ENCODE assay signal across 1 cellular context in genomic region chr19:46471116-46471733, GRCh38.
TF ChIP-seq lines count a peak whose summit lies in the region.

A gene with protein sequence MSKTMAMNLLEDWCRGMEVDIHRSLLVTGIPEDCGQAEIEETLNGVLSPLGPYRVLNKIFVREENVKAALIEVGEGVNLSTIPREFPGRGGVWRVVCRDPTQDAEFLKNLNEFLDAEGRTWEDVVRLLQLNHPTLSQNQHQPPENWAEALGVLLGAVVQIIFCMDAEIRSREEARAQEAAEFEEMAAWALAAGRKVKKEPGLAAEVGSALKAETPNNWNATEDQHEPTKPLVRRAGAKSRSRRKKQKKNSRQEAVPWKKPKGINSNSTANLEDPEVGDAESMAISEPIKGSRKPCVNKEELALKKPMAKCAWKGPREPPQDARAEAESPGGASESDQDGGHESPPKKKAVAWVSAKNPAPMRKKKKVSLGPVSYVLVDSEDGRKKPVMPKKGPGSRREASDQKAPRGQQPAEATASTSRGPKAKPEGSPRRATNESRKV (minus strand): TSS chr19:46471563. CDS start chr19:46471035, 528 bp downstream.

TF ChIP-seq in Ishikawa, 13 proteins besides CTCF, POLR2A, EP300 and RAD21 (continued from another document):
- TF ChIP-seq REST (IDR thresholded peaks at IDR 0.05; ENCODE audit: low read depth): no peak
- TF ChIP-seq, protein P1, sequence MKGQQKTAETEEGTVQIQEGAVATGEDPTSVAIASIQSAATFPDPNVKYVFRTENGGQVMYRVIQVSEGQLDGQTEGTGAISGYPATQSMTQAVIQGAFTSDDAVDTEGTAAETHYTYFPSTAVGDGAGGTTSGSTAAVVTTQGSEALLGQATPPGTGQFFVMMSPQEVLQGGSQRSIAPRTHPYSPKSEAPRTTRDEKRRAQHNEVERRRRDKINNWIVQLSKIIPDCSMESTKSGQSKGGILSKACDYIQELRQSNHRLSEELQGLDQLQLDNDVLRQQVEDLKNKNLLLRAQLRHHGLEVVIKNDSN (IDR thresholded peaks at IDR 0.05): 0 out of 2 replicates have a peak, but pooled peaks have one; percentile 7
- no peak for TF ChIP-seq FOXM1 (IDR thresholded peaks at IDR 0.05; ENCODE audit: borderline replicate concordance, low read depth)
- TF ChIP-seq TAF1 (IDR thresholded peaks at IDR 0.05; ENCODE audit: low read depth): peak; percentile 57
